Comparison of ENCODE assay signal across 13 cellular contexts in the genomic region with DNA sequence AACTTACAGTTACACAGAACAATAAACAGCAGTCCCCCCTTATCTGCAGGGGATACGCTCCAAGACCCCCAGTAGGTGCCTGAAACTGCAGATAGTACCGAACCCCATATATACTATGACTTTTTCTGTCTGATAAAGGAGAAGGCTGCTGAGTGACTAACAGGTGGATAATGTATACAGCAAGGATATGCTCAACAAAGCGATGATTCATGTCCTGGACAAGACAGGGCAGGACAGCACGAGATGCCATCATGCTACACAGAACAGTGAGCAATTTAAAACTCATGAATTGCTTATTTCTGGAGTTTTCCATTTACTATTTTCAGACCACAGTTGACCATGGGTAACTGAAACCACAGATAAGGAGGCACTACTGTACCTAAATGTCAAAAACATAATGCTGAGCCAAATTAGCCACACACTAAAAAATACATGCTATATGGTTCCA.
A peak's percentile ranks its signal among the peaks of the same experiment; 100 is the strongest.
DNase-seq lines count a peak whose midpoint lies in the region; ATAC-seq and TF ChIP-seq lines count a peak whose summit lies in the region.
"Had no signal": no experiment of that assay in that cellular context is flagged by ENCODE, and none has a peak within 500 bp of the region (broad histone marks: within the 10 kb centered on the region; RNA-seq: fewer than 3 reads in every experiment).

No MANE protein-coding gene starts in this region.

- H3K27me3 Mint-ChIP-seq in activated CD4-positive, alpha-beta memory T cell treated with anti-CD3 and anti-CD28 coated beads, Interleukin-2, amount 10 ng/mL, durations not matched to agents 7 days and 5 days: no peaks in the 10 kb centered on the region
- H3K27me3 Mint-ChIP-seq: central memory CD8-positive, alpha-beta T cell had no signal

- no peak overlapping the region for H3K4me3 Mint-ChIP-seq in activated CD4-positive, alpha-beta memory T cell treated with anti-CD3 and anti-CD28 coated beads, Interleukin-2, amount 10 ng/mL, durations not matched to agents 7 days and 5 days
- H3K4me3 Mint-ChIP-seq: central memory CD8-positive, alpha-beta T cell had no signal

- no peak overlapping the region for H3K4me3 ChIP-seq in fibroblast of villous mesenchyme (ENCODE audit: low read depth, low read length)
- H3K4me3 ChIP-seq: SJCRH30, thyroid gland had no signal

- POLR2A ChIA-PET in activated CD4-positive, alpha-beta memory T cell treated with anti-CD3 and anti-CD28 coated beads, Interleukin-2, amount 10 ng/mL, durations not matched to agents 7 days and 5 days (lab: Charles Lee): no interaction called here

- no peak for TF ChIP-seq CTCF in fibroblast of villous mesenchyme (IDR thresholded peaks at IDR 0.05; ENCODE audit: insufficient read depth, low read depth, low read length)

- CTCF ChIA-PET in activated CD4-positive, alpha-beta memory T cell treated with anti-CD3 and anti-CD28 coated beads, Interleukin-2, amount 10 ng/mL, durations not matched to agents 7 days and 5 days (lab: Charles Lee): no interaction called here

- DNase-seq in ELR (ENCODE audit: low read depth) (peak; percentile 69), RKO (ENCODE audit: low spot score) (peak; percentile 73), fibroblast of villous mesenchyme (ENCODE audit: low read depth) (peak; percentile 76), left ventricle myocardium superior (no peak)
- no peak for DNase-seq in stimulated activated CD4-positive, alpha-beta T cell treated with anti-CD3 and anti-CD28 coated beads, Interleukin-1b, Interleukin-23, amount 100 ng/mL, for 48 hours
- no peak for DNase-seq in activated CD4-positive, alpha-beta memory T cell treated with anti-CD3 and anti-CD28 coated beads, Interleukin-2, amount 10 ng/mL, durations not matched to agents 7 days and 5 days
- DNase-seq in central memory CD4-positive, alpha-beta T cell: no peak
- DNase-seq: Caco-2; SJCRH30; stimulated activated CD4-positive, alpha-beta T cell treated with anti-CD3 and anti-CD28 coated beads, Interleukin-2, amount 100 ng/mL, for 24 hours; thyroid gland had no signal

- ATAC-seq in HG02571 (IDR thresholded peaks at IDR 0.05; ENCODE audit: unreplicated experiment): peak; percentile 31
- ATAC-seq in left ventricle myocardium superior: no peak

- intact Hi-C loops in left ventricle myocardium superior (cut with micrococcal nuclease): no loop called here

- H3K36me3 Mint-ChIP-seq in activated CD4-positive, alpha-beta memory T cell treated with anti-CD3 and anti-CD28 coated beads, Interleukin-2, amount 10 ng/mL, durations not matched to agents 7 days and 5 days (ENCODE audit: low read depth): peaks cover 4% of the 10 kb centered on the region

- no peak overlapping the region for H3K27ac Mint-ChIP-seq in activated CD4-positive, alpha-beta memory T cell treated with anti-CD3 and anti-CD28 coated beads, Interleukin-2, amount 10 ng/mL, durations not matched to agents 7 days and 5 days

- H3K9me3 Mint-ChIP-seq in activated CD4-positive, alpha-beta memory T cell treated with anti-CD3 and anti-CD28 coated beads, Interleukin-2, amount 10 ng/mL, durations not matched to agents 7 days and 5 days: no peaks in the 10 kb centered on the region
- H3K9me3 Mint-ChIP-seq: central memory CD8-positive, alpha-beta T cell had no signal

- no peaks in the 10 kb centered on the region for H3K4me1 Mint-ChIP-seq in activated CD4-positive, alpha-beta memory T cell treated with anti-CD3 and anti-CD28 coated beads, Interleukin-2, amount 10 ng/mL, durations not matched to agents 7 days and 5 days
- H3K4me1 Mint-ChIP-seq: central memory CD8-positive, alpha-beta T cell had no signal

Comparison
In these comparisons a context has a peak if more than half of its experiments do, and no peak if none do; other contexts are left out.
1. DNase-seq: peak in ELR (single experiment), RKO (single experiment) and fibroblast of villous mesenchyme (single experiment); none in stimulated activated CD4-positive, alpha-beta T cell treated with anti-CD3 and anti-CD28 coated beads, Interleukin-1b, Interleukin-23, amount 100 ng/mL, for 48 hours (single experiment), activated CD4-positive, alpha-beta memory T cell treated with anti-CD3 and anti-CD28 coated beads, Interleukin-2, amount 10 ng/mL, durations not matched to agents 7 days and 5 days (single experiment), central memory CD4-positive, alpha-beta T cell (single experiment) and left ventricle myocardium superior (single experiment).